ENCODE assay signal across 9 cellular contexts in the genomic region with DNA sequence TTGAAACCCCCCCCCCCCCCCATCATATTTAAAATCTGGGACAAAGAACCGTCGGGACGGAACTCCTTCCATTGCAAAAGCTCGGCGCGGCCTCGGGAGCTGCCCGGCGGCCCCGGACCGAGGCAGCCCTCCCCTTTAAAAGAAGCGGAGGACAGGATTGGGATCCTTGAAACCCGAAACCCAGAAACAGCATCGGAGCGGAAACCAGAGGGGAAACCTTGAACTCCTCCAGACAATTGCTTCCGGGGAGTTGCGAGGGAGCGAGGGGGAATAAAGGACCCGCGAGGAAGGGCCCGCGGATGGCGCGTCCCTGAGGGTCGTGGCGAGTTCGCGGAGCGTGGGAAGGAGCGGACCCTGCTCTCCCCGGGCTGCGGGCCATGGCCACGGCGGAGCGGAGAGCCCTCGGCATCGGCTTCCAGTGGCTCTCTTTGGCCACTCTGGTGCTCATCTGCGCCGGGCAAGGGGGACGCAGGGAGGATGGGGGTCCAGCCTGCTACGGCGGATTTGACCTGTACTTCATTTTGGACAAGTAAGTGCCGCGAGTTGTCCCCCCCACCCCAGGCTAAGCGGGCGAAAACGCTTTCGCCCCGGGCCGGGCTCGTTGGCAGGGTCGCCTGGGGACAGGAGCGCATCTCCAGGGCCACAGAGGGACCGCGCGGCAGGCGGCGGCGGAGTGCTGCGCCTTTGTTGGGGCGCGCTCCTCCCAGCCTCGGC. TPM values are rescaled to one million over a fixed set of nuclear protein-coding genes. Genes with fewer than 3 reads are reported as not detected.
DNase-seq lines count a peak whose midpoint lies in the region; ATAC-seq and TF ChIP-seq lines count a peak whose summit lies in the region.
"Had no signal": no experiment of that assay in that cellular context is flagged by ENCODE, and none has a peak within 500 bp of the region (broad histone marks: within the 10 kb centered on the region; RNA-seq: fewer than 3 reads in every experiment).

Gene ANTXR1 (plus strand): TSS at position 57 of the 714 bp plus-strand sequence. CDS start 321 bp downstream, at position 378.

- no peaks in the 10 kb centered on the region for H3K36me3 Mint-ChIP-seq in activated CD8-positive, alpha-beta T cell treated with anti-CD3 and anti-CD28 coated beads, Interleukin-2, amount 10 ng/mL, durations not matched to agents 7 days and 5 days (ENCODE audit: low read depth)

- H3K4me1 ChIP-seq in uterus, result peaks cover 0 to 11% of the 10 kb centered on the region in 2 donors

- TF ChIP-seq POLR2A in uterus (IDR thresholded peaks at IDR 0.05), result peak; percentile 29 to 47

- no peaks in the 10 kb centered on the region for H3K36me3 ChIP-seq in uterus

- no peaks in the 10 kb centered on the region for H3K9me3 Mint-ChIP-seq in activated CD8-positive, alpha-beta T cell treated with anti-CD3 and anti-CD28 coated beads, Interleukin-2, amount 10 ng/mL, durations not matched to agents 7 days and 5 days (ENCODE audit: insufficient read depth)

- peak within 1 kb of the TSS; percentile 95 for H3K4me3 ChIP-seq in fibroblast of pulmonary artery (replicated peaks; ENCODE audit: low read depth, low read length)
- H3K4me3 ChIP-seq in uterus, result peak within 1 kb of the TSS; percentile 67 to 69

- H3K4me1 Mint-ChIP-seq in activated CD8-positive, alpha-beta T cell treated with anti-CD3 and anti-CD28 coated beads, Interleukin-2, amount 10 ng/mL, durations not matched to agents 7 days and 5 days (ENCODE audit: low read depth), result peaks cover 12% of the 10 kb centered on the region

- peaks cover 67% of the 10 kb centered on the region for H3K27me3 Mint-ChIP-seq in activated CD8-positive, alpha-beta T cell treated with anti-CD3 and anti-CD28 coated beads, Interleukin-2, amount 10 ng/mL, durations not matched to agents 7 days and 5 days (ENCODE audit: low read depth)

- intact Hi-C loops in uterus (cut with DNase I; ENCODE audit: low total_unique reads), result loop anchor here (5.0 kb wide), 1 partner anchor 294 kb away; no protein-coding TSS in a partner anchor

- CTCF ChIA-PET in activated CD8-positive, alpha-beta T cell treated with anti-CD3 and anti-CD28 coated beads, Interleukin-2, amount 10 ng/mL, durations not matched to agents 7 days and 5 days (lab: Charles Lee), result interaction anchor here (0.6 to 1.7 kb wide), 7 partner anchors 11 to 293 kb away, joined by 3 to 4 read pairs (median 3); no protein-coding TSS in a partner anchor

- DNase-seq in NCI-H2081 (lab: John Stamatoyannopoulos, UW) (peak; percentile 22 to 45), NCI-H2081 treated with DMSO at 0.1 percent for 48 hours (lab: John Stamatoyannopoulos, UW) (no peak), NCI-H187 treated with DMSO at 0.1 percent for 48 hours (lab: John Stamatoyannopoulos, UW) (peak; percentile 22), fibroblast of pulmonary artery (ENCODE audit: low read depth) (peak; percentile 85), myocyte (ENCODE audit: low read depth) (peak; percentile 92), uterus (peak; percentile 66 to 74)
- DNase-seq in activated CD8-positive, alpha-beta T cell treated with anti-CD3 and anti-CD28 coated beads, Interleukin-2, amount 10 ng/mL, durations not matched to agents 7 days and 5 days, result no peak

- POLR2A ChIA-PET in activated CD8-positive, alpha-beta T cell treated with anti-CD3 and anti-CD28 coated beads, Interleukin-2, amount 10 ng/mL, durations not matched to agents 7 days and 5 days (lab: Charles Lee), result no interaction called here

- H3K4me3 Mint-ChIP-seq in activated CD8-positive, alpha-beta T cell treated with anti-CD3 and anti-CD28 coated beads, Interleukin-2, amount 10 ng/mL, durations not matched to agents 7 days and 5 days, result peak within 1 kb of the TSS; percentile 58

- H3K27ac ChIP-seq in uterus, result peak within 1 kb of the TSS; percentile 88 to 89
- H3K27ac ChIP-seq: epithelial cell of prostate had no signal

- no peak for TF ChIP-seq CTCF in fibroblast of pulmonary artery (IDR thresholded peaks at IDR 0.05; ENCODE audit: low read length, missing control alignments)
- peak in 2 of 4 experiments; percentile 13 to 18 for TF ChIP-seq CTCF in uterus (IDR thresholded peaks at IDR 0.05)

- H3K27me3 ChIP-seq in uterus, result no peaks in the 10 kb centered on the region

- H3K27ac Mint-ChIP-seq in activated CD8-positive, alpha-beta T cell treated with anti-CD3 and anti-CD28 coated beads, Interleukin-2, amount 10 ng/mL, durations not matched to agents 7 days and 5 days, result no peak within 1 kb of the TSS

- ATAC-seq in activated CD8-positive, alpha-beta T cell treated with anti-CD3 and anti-CD28 coated beads, Interleukin-2, amount 10 ng/mL, durations not matched to agents 7 days and 5 days, result peak; percentile 81
- ATAC-seq in GM18519 (IDR thresholded peaks at IDR 0.05; ENCODE audit: low FRiP score, unreplicated experiment), result no peak

- H3K9me3 ChIP-seq in uterus, result no peaks in the 10 kb centered on the region

RNA-seq across cellular contexts. Expression of gene ANTXR1, which starts in this region (rescaled TPM):
- total RNA-seq in activated CD8-positive, alpha-beta T cell treated with anti-CD3 and anti-CD28 coated beads, Interleukin-2, amount 10 ng/mL, durations not matched to agents 7 days and 5 days, result under 1 TPM in 1 of 2 experiments, not detected in 1; 0.05 TPM
- 91.9 and 94.7 TPM in 2 replicates for total RNA-seq in myocyte
- 432 TPM for polyA plus RNA-seq in myocyte (2012)
- 100 to 1,000 TPM in 3 of 4 donors, 10 to 100 TPM in 1; 63.0 to 134 (median 113) TPM for total RNA-seq in uterus

Comparison
In these comparisons a context has a peak if more than half of its experiments do, and no peak if none do; other contexts are left out.
1. RNA of gene ANTXR1 (total RNA-seq): 63.0 to 134 TPM in uterus and 91.9 to 94.7 TPM in myocyte; 0.05 TPM in activated CD8-positive, alpha-beta T cell treated with anti-CD3 and anti-CD28 coated beads, Interleukin-2, amount 10 ng/mL, durations not matched to agents 7 days and 5 days; every median in the first group is over 10 times any median in the second.
2. DNase-seq: peak in NCI-H2081 (2 of 2), NCI-H187 treated with DMSO at 0.1 percent for 48 hours (single experiment), fibroblast of pulmonary artery (single experiment), myocyte (single experiment) and uterus (2 of 2); none in NCI-H2081 treated with DMSO at 0.1 percent for 48 hours (single experiment) and activated CD8-positive, alpha-beta T cell treated with anti-CD3 and anti-CD28 coated beads, Interleukin-2, amount 10 ng/mL, durations not matched to agents 7 days and 5 days (single experiment).
3. Peak in ATAC-seq in activated CD8-positive, alpha-beta T cell treated with anti-CD3 and anti-CD28 coated beads, Interleukin-2, amount 10 ng/mL, durations not matched to agents 7 days and 5 days; RNA of the gene not detected or under 1 TPM.